In genomic region chr16:67672739-67673662, GRCh38 we compare ENCODE assay signal across 8 cellular contexts. TPM values are rescaled to one million over a fixed set of nuclear protein-coding genes. Genes with fewer than 3 reads are reported as not detected.
DNase-seq lines count a peak whose midpoint lies in the region; ATAC-seq and TF ChIP-seq lines count a peak whose summit lies in the region.

No MANE protein-coding gene starts in this region.

- TF ChIP-seq CTCF in endodermal cell (conservative IDR thresholded peaks at IDR 0.05) (peak; percentile 89), suprapubic skin (IDR thresholded peaks at IDR 0.05) (peak; percentile 61 to 75)

- no peak overlapping the region for H3K4me2 ChIP-seq in mesendoderm (ENCODE audit: low read length)

- intact Hi-C loops in activated CD4-positive, alpha-beta T cell treated with anti-CD3 and anti-CD28 coated beads, Interleukin-2, amount 10 ng/mL, durations not matched to agents 24 days and 14 days (cut with micrococcal nuclease), result no loop called here

- H3K18ac ChIP-seq in mesendoderm (ENCODE audit: low read length), result no peak overlapping the region

- no peaks in the 10 kb centered on the region for H3K9me3 Mint-ChIP-seq in activated CD4-positive, alpha-beta T cell treated with anti-CD3 and anti-CD28 coated beads, Interleukin-2, amount 10 ng/mL, durations not matched to agents 24 days and 14 days
- H3K9me3 Mint-ChIP-seq in endodermal cell, result no peaks in the 10 kb centered on the region

- 76 to 80% methylated on average over 10 to 13 of the region's 13 CpGs for WGBS in endodermal cell (ENCODE audit: insufficient coverage in 1 of 2, insufficient read length in 1 of 2), 2 experiments
- no CpG with 5 or more reads among the region's 13 CpGs for WGBS in mesendoderm (ENCODE audit: extremely low coverage, insufficient coverage, low lambda C conversion rate)
- WGBS in suprapubic skin, result 50% methylated on average over 8 of the region's 13 CpGs

- H3K27me3 ChIP-seq in endodermal cell (ENCODE audit: control insufficient read depth, insufficient read depth, low read length, poor library complexity, severe bottlenecking) (no peaks in the 10 kb centered on the region), mesendoderm (ENCODE audit: insufficient read depth, low read length, poor library complexity) (no peaks in the 10 kb centered on the region), suprapubic skin (no peaks in the 10 kb centered on the region)

- H3K56ac ChIP-seq in mesendoderm (ENCODE audit: low read length), result no peak overlapping the region

- DNase-seq in NCI-H2196 (lab: John Stamatoyannopoulos, UW; ENCODE audit: unreplicated experiment), result peak; percentile 63
- DNase-seq in NCI-H2196 treated with DMSO at 0.1 percent for 48 hours (lab: John Stamatoyannopoulos, UW; ENCODE audit: unreplicated experiment), result no peak
- DNase-seq in NCI-H1092 (lab: John Stamatoyannopoulos, UW), result peak; percentile 46
- peak; percentile 90 for DNase-seq in activated CD4-positive, alpha-beta T cell treated with anti-CD3 and anti-CD28 coated beads, Interleukin-2, amount 10 ng/mL, durations not matched to agents 24 days and 14 days
- DNase-seq in endodermal cell, result peak; percentile 94
- DNase-seq in mesendoderm, result peak; percentile 76
- DNase-seq in suprapubic skin (ENCODE audit: low spot score in 2 of 2), result no peak

- peaks cover 10% of the 10 kb centered on the region for H3K4me1 Mint-ChIP-seq in activated CD4-positive, alpha-beta T cell treated with anti-CD3 and anti-CD28 coated beads, Interleukin-2, amount 10 ng/mL, durations not matched to agents 24 days and 14 days
- H3K4me1 Mint-ChIP-seq in endodermal cell, result no peaks in the 10 kb centered on the region

- no peak overlapping the region for H2BK15ac ChIP-seq in mesendoderm (replicated peaks; ENCODE audit: low read depth)

- H4K8ac ChIP-seq in mesendoderm (ENCODE audit: low read depth, low read length), result no peak overlapping the region

- H2BK120ac ChIP-seq in mesendoderm (ENCODE audit: low read depth, low read length), result no peak overlapping the region

- H4K5ac ChIP-seq in mesendoderm (ENCODE audit: low read length), result no peak overlapping the region

- H3K36me3 Mint-ChIP-seq in activated CD4-positive, alpha-beta T cell treated with anti-CD3 and anti-CD28 coated beads, Interleukin-2, amount 10 ng/mL, durations not matched to agents 24 days and 14 days (ENCODE audit: low read depth), result no peaks in the 10 kb centered on the region
- H3K36me3 Mint-ChIP-seq in endodermal cell (ENCODE audit: low read depth), result peaks cover 7% of the 10 kb centered on the region

- H3K36me3 ChIP-seq in endodermal cell (ENCODE audit: control insufficient read depth, insufficient read depth, low read length), result no peaks in the 10 kb centered on the region
- H3K36me3 ChIP-seq in mesendoderm (ENCODE audit: control insufficient read depth, insufficient read depth, low read length), result no peaks in the 10 kb centered on the region
- peaks cover 7% of the 10 kb centered on the region for H3K36me3 ChIP-seq in suprapubic skin

- H2AK5ac ChIP-seq in mesendoderm (ENCODE audit: low read length), result no peak overlapping the region

- ATAC-seq in HG02610 (IDR thresholded peaks at IDR 0.05; ENCODE audit: unreplicated experiment), result no peak

- no peak for TF ChIP-seq POLR2A in suprapubic skin (IDR thresholded peaks at IDR 0.05)

- H3K27me3 Mint-ChIP-seq in activated CD4-positive, alpha-beta T cell treated with anti-CD3 and anti-CD28 coated beads, Interleukin-2, amount 10 ng/mL, durations not matched to agents 24 days and 14 days, result no peaks in the 10 kb centered on the region
- no peaks in the 10 kb centered on the region for H3K27me3 Mint-ChIP-seq in endodermal cell (ENCODE audit: insufficient read depth)

- TF ChIP-seq EP300 in suprapubic skin (IDR thresholded peaks at IDR 0.05), result no peak

- no peak overlapping the region for H3K4ac ChIP-seq in mesendoderm (ENCODE audit: low read depth, low read length)

- H3K4me1 ChIP-seq in endodermal cell (ENCODE audit: control insufficient read depth, insufficient read depth, low read length) (no peaks in the 10 kb centered on the region), mesendoderm (ENCODE audit: control insufficient read depth, low read depth, low read length) (no peaks in the 10 kb centered on the region), suprapubic skin (peaks cover 53% of the 10 kb centered on the region)

- no peak overlapping the region for H3K9ac ChIP-seq in endodermal cell (ENCODE audit: extremely low read depth, low read length, poor library complexity, severe bottlenecking)
- no peak overlapping the region for H3K9ac ChIP-seq in mesendoderm (ENCODE audit: low read length)

- no peak overlapping the region for H3K27ac Mint-ChIP-seq in activated CD4-positive, alpha-beta T cell treated with anti-CD3 and anti-CD28 coated beads, Interleukin-2, amount 10 ng/mL, durations not matched to agents 24 days and 14 days
- no peak overlapping the region for H3K27ac Mint-ChIP-seq in endodermal cell

- no peak overlapping the region for H2BK5ac ChIP-seq in mesendoderm (ENCODE audit: low read length)

- no peak overlapping the region for H3K27ac ChIP-seq in endodermal cell (ENCODE audit: low read depth, low read length)
- H3K27ac ChIP-seq in mesendoderm (ENCODE audit: low read depth, low read length), result no peak overlapping the region
- H3K27ac ChIP-seq in suprapubic skin, result peak overlapping the region; percentile 80

- H3K79me2 ChIP-seq in mesendoderm (ENCODE audit: control insufficient read depth, insufficient read depth, low read length), result no peaks in the 10 kb centered on the region

- no peaks in the 10 kb centered on the region for H3K9me3 ChIP-seq in endodermal cell (ENCODE audit: control insufficient read depth, low read length)
- no peaks in the 10 kb centered on the region for H3K9me3 ChIP-seq in suprapubic skin

- no peak overlapping the region for H3K4me3 Mint-ChIP-seq in activated CD4-positive, alpha-beta T cell treated with anti-CD3 and anti-CD28 coated beads, Interleukin-2, amount 10 ng/mL, durations not matched to agents 24 days and 14 days
- no peak overlapping the region for H3K4me3 Mint-ChIP-seq in endodermal cell

- no peaks in the 10 kb centered on the region for H3K79me1 ChIP-seq in mesendoderm (ENCODE audit: low read length)

- no peak overlapping the region for H3K4me3 ChIP-seq in endodermal cell (ENCODE audit: low read length)
- H3K4me3 ChIP-seq in mesendoderm (ENCODE audit: low read length), result no peak overlapping the region
- H3K4me3 ChIP-seq in suprapubic skin, result no peak overlapping the region

- no peak overlapping the region for H3K23ac ChIP-seq in mesendoderm (ENCODE audit: low read length)

RNA-seq across cellular contexts. Expression of gene C16orf86, which starts 6.4 kb away (rescaled TPM):
- 0.68 and 1.5 TPM in 2 replicates for total RNA-seq in activated CD4-positive, alpha-beta T cell treated with anti-CD3 and anti-CD28 coated beads, Interleukin-2, amount 10 ng/mL, durations not matched to agents 24 days and 14 days
- total RNA-seq in endodermal cell, result 1 to 10 TPM; 3.6 to 4.7 TPM
- polyA plus RNA-seq in endodermal cell (2013, experiment 1 of 2), result 3.4 TPM
- 2.1 TPM for polyA plus RNA-seq in endodermal cell (2013, experiment 2 of 2)
- 0.49 TPM for polyA plus RNA-seq in mesendoderm (2013, experiment 1 of 2)
- 0.29 TPM for polyA plus RNA-seq in mesendoderm (2013, experiment 2 of 2)
- 1 to 10 TPM; 2.1 to 6.8 (median 3.6) TPM for total RNA-seq in suprapubic skin

RNA-seq across cellular contexts. Expression of gene ENKD1, which starts 6.5 kb away (rescaled TPM):
- total RNA-seq in activated CD4-positive, alpha-beta T cell treated with anti-CD3 and anti-CD28 coated beads, Interleukin-2, amount 10 ng/mL, durations not matched to agents 24 days and 14 days, result 12.7 and 13.8 TPM in 2 replicates
- total RNA-seq in endodermal cell (10 to 100 TPM; 19.0 to 21.2 TPM), suprapubic skin (10 to 100 TPM; 10.1 to 33.6 (median 13.7) TPM)
- polyA plus RNA-seq in endodermal cell (2013, experiment 1 of 2), result 24.5 TPM
- 20.7 TPM for polyA plus RNA-seq in endodermal cell (2013, experiment 2 of 2)
- 4.8 TPM for polyA plus RNA-seq in mesendoderm (2013, experiment 1 of 2)
- polyA plus RNA-seq in mesendoderm (2013, experiment 2 of 2), result 5.1 TPM

RNA-seq across cellular contexts. Expression of gene PARD6A, which starts 12.2 kb away (rescaled TPM):
- 13.5 and 14.0 TPM in 2 replicates for total RNA-seq in activated CD4-positive, alpha-beta T cell treated with anti-CD3 and anti-CD28 coated beads, Interleukin-2, amount 10 ng/mL, durations not matched to agents 24 days and 14 days
- total RNA-seq in endodermal cell, result 1 to 10 TPM; 2.6 to 3.7 TPM
- 5.8 TPM for polyA plus RNA-seq in endodermal cell (2013, experiment 1 of 2)
- 6.2 TPM for polyA plus RNA-seq in endodermal cell (2013, experiment 2 of 2)
- 3.1 TPM for polyA plus RNA-seq in mesendoderm (2013, experiment 1 of 2)
- 3.3 TPM for polyA plus RNA-seq in mesendoderm (2013, experiment 2 of 2)
- total RNA-seq in suprapubic skin, result 1 to 10 TPM; 2.3 to 4.3 (median 3.4) TPM

RNA-seq across cellular contexts. Expression of gene ACD, which starts 12.9 kb away (rescaled TPM):
- total RNA-seq in activated CD4-positive, alpha-beta T cell treated with anti-CD3 and anti-CD28 coated beads, Interleukin-2, amount 10 ng/mL, durations not matched to agents 24 days and 14 days, result 54.0 and 55.1 TPM in 2 replicates
- 10 to 100 TPM; 39.3 to 41.5 TPM for total RNA-seq in endodermal cell
- 35.5 TPM for polyA plus RNA-seq in endodermal cell (2013, experiment 1 of 2)
- polyA plus RNA-seq in endodermal cell (2013, experiment 2 of 2), result 27.6 TPM
- polyA plus RNA-seq in mesendoderm (2013, experiment 1 of 2), result 30.8 TPM
- polyA plus RNA-seq in mesendoderm (2013, experiment 2 of 2), result 33.8 TPM
- total RNA-seq in suprapubic skin, result 10 to 100 TPM; 17.6 to 33.9 (median 22.3) TPM

RNA-seq across cellular contexts. Expression of gene CARMIL2, which starts 28.1 kb away (rescaled TPM):
- total RNA-seq in activated CD4-positive, alpha-beta T cell treated with anti-CD3 and anti-CD28 coated beads, Interleukin-2, amount 10 ng/mL, durations not matched to agents 24 days and 14 days, result 219 and 229 TPM in 2 replicates
- total RNA-seq in endodermal cell (10 to 100 TPM; 13.6 to 19.8 TPM), suprapubic skin (1 to 10 TPM in 1 of 4 donors, under 1 TPM in 3; 0.19 to 2.3 (median 0.51) TPM)
- 6.9 TPM for polyA plus RNA-seq in endodermal cell (2013, experiment 1 of 2)
- 3.4 TPM for polyA plus RNA-seq in endodermal cell (2013, experiment 2 of 2)
- 13.9 TPM for polyA plus RNA-seq in mesendoderm (2013, experiment 1 of 2)
- 13.9 TPM for polyA plus RNA-seq in mesendoderm (2013, experiment 2 of 2)

Comparison
In these comparisons a context has a peak if more than half of its experiments do, and no peak if none do; other contexts are left out.
1. DNase-seq: peak in NCI-H2196 (single experiment), NCI-H1092 (single experiment), activated CD4-positive, alpha-beta T cell treated with anti-CD3 and anti-CD28 coated beads, Interleukin-2, amount 10 ng/mL, durations not matched to agents 24 days and 14 days (single experiment), endodermal cell (single experiment) and mesendoderm (single experiment); none in NCI-H2196 treated with DMSO at 0.1 percent for 48 hours (single experiment) and suprapubic skin (0 of 2).